ENCODE assay signal across 8 cellular contexts in the genomic region with DNA sequence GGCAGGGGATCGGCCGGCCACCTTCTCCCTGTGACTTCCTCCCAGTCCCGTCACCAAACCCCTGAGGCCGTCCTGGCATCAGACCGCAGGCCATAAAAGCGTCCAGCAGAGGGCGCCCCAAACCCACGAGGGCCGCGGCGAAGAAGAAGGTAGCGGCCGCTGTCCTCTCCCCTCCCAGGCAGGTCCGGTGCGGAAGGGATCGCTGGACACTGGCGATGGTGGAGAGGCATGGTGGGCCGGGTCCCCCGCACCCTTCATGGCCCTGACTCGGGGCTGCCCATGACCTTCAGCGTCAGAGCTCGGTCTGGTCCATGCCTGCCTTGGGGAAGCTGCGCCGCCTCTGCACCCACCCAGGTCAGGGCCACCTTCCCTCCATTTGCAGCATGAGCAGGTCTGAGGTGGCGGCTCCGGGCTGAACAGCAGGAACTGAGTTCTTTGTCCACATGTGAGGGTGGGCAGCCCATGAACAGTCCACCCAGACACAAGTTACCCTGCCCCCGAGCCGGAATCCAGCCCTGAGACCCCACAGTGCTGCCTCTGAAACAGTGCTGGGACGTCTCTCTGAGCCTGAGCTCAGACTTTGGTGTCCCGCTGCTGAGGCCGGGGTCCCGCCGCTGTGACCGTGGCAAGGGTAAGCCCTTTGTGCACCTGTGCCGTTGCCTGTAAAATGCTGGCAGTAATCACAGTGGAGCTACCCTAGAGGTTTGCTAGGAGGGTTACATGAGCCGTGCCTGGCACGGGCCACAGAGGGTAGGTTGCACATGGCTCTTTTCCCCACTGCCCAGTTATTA. TPM values are rescaled to one million over a fixed set of nuclear protein-coding genes. Genes with fewer than 3 reads are reported as not detected.
DNase-seq lines count a peak whose midpoint lies in the region; ATAC-seq and TF ChIP-seq lines count a peak whose summit lies in the region.

No MANE protein-coding gene starts in this region.

- H3K27ac Mint-ChIP-seq in activated naive CD8-positive, alpha-beta T cell treated with anti-CD3 and anti-CD28 coated beads, Interleukin-2, amount 10 ng/mL, durations not matched to agents 7 days and 5 days: no peak overlapping the region

- H2AFZ ChIP-seq in SU-DHL-6 (ENCODE audit: low read depth, low read length, severe bottlenecking): peak overlapping the region; percentile 52

- peak; percentile 87 for TF ChIP-seq CTCF in SU-DHL-6 (IDR thresholded peaks at IDR 0.05; ENCODE audit: insufficient read depth, low read length, poor library complexity, severe bottlenecking)
- peak; percentile 91 to 98 (median 95) for TF ChIP-seq CTCF in heart left ventricle (IDR thresholded peaks at IDR 0.05)
- TF ChIP-seq CTCF in upper lobe of left lung (IDR thresholded peaks at IDR 0.05): peak; percentile 94 to 97 (median 97)

- H4K20me1 ChIP-seq in SU-DHL-6 (ENCODE audit: low read depth, low read length): no peaks in the 10 kb centered on the region

- H3K27ac ChIP-seq in SU-DHL-6 (ENCODE audit: low read depth, low read length): no peak overlapping the region
- H3K27ac ChIP-seq in heart left ventricle: no peak overlapping the region
- H3K27ac ChIP-seq in upper lobe of left lung: no peak overlapping the region

- H3F3A ChIP-seq in SU-DHL-6 (ENCODE audit: insufficient read depth): no peaks in the 10 kb centered on the region

- peaks cover 13% of the 10 kb centered on the region for H3K27me3 Mint-ChIP-seq in activated naive CD8-positive, alpha-beta T cell treated with anti-CD3 and anti-CD28 coated beads, Interleukin-2, amount 10 ng/mL, durations not matched to agents 7 days and 5 days

- H3K79me2 ChIP-seq in SU-DHL-6 (ENCODE audit: insufficient read depth, low read length): no peaks in the 10 kb centered on the region

- H3K4me1 Mint-ChIP-seq in activated naive CD8-positive, alpha-beta T cell treated with anti-CD3 and anti-CD28 coated beads, Interleukin-2, amount 10 ng/mL, durations not matched to agents 7 days and 5 days: no peaks in the 10 kb centered on the region

- POLR2A ChIA-PET in activated naive CD8-positive, alpha-beta T cell treated with anti-CD3 and anti-CD28 coated beads, Interleukin-2, amount 10 ng/mL, durations not matched to agents 7 days and 5 days (lab: Charles Lee): no interaction called here

- ATAC-seq in activated naive CD8-positive, alpha-beta T cell treated with anti-CD3 and anti-CD28 coated beads, Interleukin-2, amount 10 ng/mL, durations not matched to agents 7 days and 5 days (ENCODE audit: low read depth): peak; percentile 95
- ATAC-seq in heart left ventricle (peak; percentile 68 to 96 (median 94)), upper lobe of left lung (ENCODE audit: low FRiP score in 2 of 2) (peak; percentile 90 to 96)

- H3K36me3 ChIP-seq in SU-DHL-6 (ENCODE audit: low read length) (no peaks in the 10 kb centered on the region), heart left ventricle (no peaks in the 10 kb centered on the region), upper lobe of left lung (no peaks in the 10 kb centered on the region)

- no peaks in the 10 kb centered on the region for H3K9me3 ChIP-seq in SU-DHL-6 (ENCODE audit: insufficient read depth, low read length)
- peaks cover 0 to 12% (median 0%) of the 10 kb centered on the region in 12 donors for H3K9me3 ChIP-seq in heart left ventricle
- peaks cover 0 to 9% (median 0%) of the 10 kb centered on the region in 4 donors for H3K9me3 ChIP-seq in upper lobe of left lung

- no peaks in the 10 kb centered on the region for H3K9me2 ChIP-seq in SU-DHL-6 (replicated peaks; ENCODE audit: insufficient read depth, low read length)

- TF ChIP-seq POLR2A in heart left ventricle (IDR thresholded peaks at IDR 0.05): no peak
- TF ChIP-seq POLR2A in upper lobe of left lung (IDR thresholded peaks at IDR 0.05): no peak

- peak; percentile 41 for DNase-seq in DMS79 treated with DMSO at 0.1 percent for 48 hours (lab: John Stamatoyannopoulos, UW)
- peak; percentile 56 for DNase-seq in HCEC 1CT
- peak; percentile 86 for DNase-seq in NAMALWA (ENCODE audit: low spot score)
- DNase-seq in activated naive CD8-positive, alpha-beta T cell treated with anti-CD3 and anti-CD28 coated beads, Interleukin-2, amount 10 ng/mL, durations not matched to agents 7 days and 5 days: peak; percentile 87
- peak; percentile 79 to 93 (median 86) for DNase-seq in heart left ventricle
- peak; percentile 96 for DNase-seq in posterior vena cava (ENCODE audit: low spot score)
- DNase-seq in upper lobe of left lung: peak; percentile 92 to 94

- no peaks in the 10 kb centered on the region for H3K36me3 Mint-ChIP-seq in activated naive CD8-positive, alpha-beta T cell treated with anti-CD3 and anti-CD28 coated beads, Interleukin-2, amount 10 ng/mL, durations not matched to agents 7 days and 5 days

- no peak overlapping the region for H3K4me3 Mint-ChIP-seq in activated naive CD8-positive, alpha-beta T cell treated with anti-CD3 and anti-CD28 coated beads, Interleukin-2, amount 10 ng/mL, durations not matched to agents 7 days and 5 days

- peak overlapping the region; percentile 45 for H3K4me2 ChIP-seq in SU-DHL-6 (ENCODE audit: low read depth, low read length, poor library complexity, severe bottlenecking)

- peaks cover 0 to 19% (median 10%) of the 10 kb centered on the region in 12 donors for H3K4me1 ChIP-seq in heart left ventricle
- peaks cover 5 to 9% (median 8%) of the 10 kb centered on the region in 4 donors for H3K4me1 ChIP-seq in upper lobe of left lung

- peak overlapping the region; percentile 29 for H3K4me3 ChIP-seq in SU-DHL-6 (ENCODE audit: insufficient read depth, low read length, poor library complexity, severe bottlenecking)
- peak overlapping the region in 8 of 12 donors; percentile 6 to 38 (median 28) for H3K4me3 ChIP-seq in heart left ventricle
- peak overlapping the region in 2 of 4 donors; percentile 19 to 31 for H3K4me3 ChIP-seq in upper lobe of left lung

- peaks cover 3% of the 10 kb centered on the region for H3K9me3 Mint-ChIP-seq in activated naive CD8-positive, alpha-beta T cell treated with anti-CD3 and anti-CD28 coated beads, Interleukin-2, amount 10 ng/mL, durations not matched to agents 7 days and 5 days

- intact Hi-C loops in heart left ventricle (cut with DNase I): loop anchor here (1.0 to 10.0 kb wide), 11 partner anchors 36 to 334 kb away; no protein-coding TSS in a partner anchor
- intact Hi-C loops in posterior vena cava (cut with DNase I): loop anchor here (1.0 to 5.0 kb wide), 2 partner anchors 290 to 319 kb away; no protein-coding TSS in a partner anchor

- 19 to 30% (median 27%) methylated on average over 15 to 37 of the region's 37 CpGs for WGBS in heart left ventricle, 4 donors
- 33 to 36% methylated on average over 5 to 32 of the region's 37 CpGs for WGBS in upper lobe of left lung, 2 donors

- peak overlapping the region; percentile 23; the same call in 1 of the 2 replicates for H3K9ac ChIP-seq in SU-DHL-6 (ENCODE audit: low read length)

- H3K27me3 ChIP-seq in SU-DHL-6 (ENCODE audit: low read length) (no peaks in the 10 kb centered on the region), heart left ventricle (no peaks in the 10 kb centered on the region), upper lobe of left lung (no peaks in the 10 kb centered on the region)

- TF ChIP-seq EP300 in upper lobe of left lung (IDR thresholded peaks at IDR 0.05): no peak

RNA-seq across cellular contexts. Expression of a gene that starts 40.8 kb away (rescaled TPM):
- 10 to 100 TPM; 65.4 to 76.7 TPM for total RNA-seq in activated naive CD8-positive, alpha-beta T cell treated with anti-CD3 and anti-CD28 coated beads, Interleukin-2, amount 10 ng/mL, durations not matched to agents 7 days and 5 days
- 10 to 100 TPM in 6 of 9 donors, 1 to 10 TPM in 3; 7.6 to 48.8 (median 16.3) TPM for total RNA-seq in heart left ventricle
- 1 to 10 TPM; 4.1 to 9.2 TPM for polyA plus RNA-seq in heart left ventricle
- 10 to 100 TPM; 38.2 to 45.2 TPM for total RNA-seq in posterior vena cava
- 100 to 1,000 TPM in 1 of 6 donors, 10 to 100 TPM in 5; 48.3 to 109 (median 67.6) TPM for total RNA-seq in upper lobe of left lung

Comparison
In these comparisons a context has a peak if more than half of its experiments do, and no peak if none do; other contexts are left out.
1. DNase-seq: peak in every context shown above with its lines; median percentile 96 in posterior vena cava; 93 in upper lobe of left lung; 87 in activated naive CD8-positive, alpha-beta T cell treated with anti-CD3 and anti-CD28 coated beads, Interleukin-2, amount 10 ng/mL, durations not matched to agents 7 days and 5 days; 86 in NAMALWA; 86 in heart left ventricle; 56 in HCEC 1CT; 41 in DMS79 treated with DMSO at 0.1 percent for 48 hours.